In genomic region chr11:385594-386351, GRCh38 we compare ENCODE assay signal across 11 cellular contexts. TPM values are rescaled to one million over a fixed set of nuclear protein-coding genes. Genes with fewer than 3 reads are reported as not detected.
"Had no signal": no experiment of that assay in that cellular context is flagged by ENCODE, and none has a peak within 500 bp of the region (broad histone marks: within the 10 kb centered on the region; RNA-seq: fewer than 3 reads in every experiment).

No MANE protein-coding gene starts in this region.

- H3K4me1 ChIP-seq: HAP-1 had no signal

- H3K9ac ChIP-seq: GM23248 had no signal

- H3K4me3 ChIP-seq: GM23248, HAP-1, K562 had no signal

- H2AFZ ChIP-seq: GM23248 had no signal

- H3K27ac ChIP-seq: GM23248, HL-60 had no signal

- H3K9me3 ChIP-seq: HAP-1 had no signal

- DNase-seq: GM23248, GOT3, H7, HFFc6, IMR-90 had no signal

- ATAC-seq: HCT116, K562 had no signal

RNA-seq across cellular contexts. Expression of gene ANO9, which starts 56.0 kb away (rescaled TPM):
- total RNA-seq: GM23248, H4, HFFc6, HT1080, IMR-90 had no signal
- polyA plus RNA-seq: GM23248, IMR-90 had no signal
